24 cellular contexts compared by ENCODE assay signal in the genomic region with DNA sequence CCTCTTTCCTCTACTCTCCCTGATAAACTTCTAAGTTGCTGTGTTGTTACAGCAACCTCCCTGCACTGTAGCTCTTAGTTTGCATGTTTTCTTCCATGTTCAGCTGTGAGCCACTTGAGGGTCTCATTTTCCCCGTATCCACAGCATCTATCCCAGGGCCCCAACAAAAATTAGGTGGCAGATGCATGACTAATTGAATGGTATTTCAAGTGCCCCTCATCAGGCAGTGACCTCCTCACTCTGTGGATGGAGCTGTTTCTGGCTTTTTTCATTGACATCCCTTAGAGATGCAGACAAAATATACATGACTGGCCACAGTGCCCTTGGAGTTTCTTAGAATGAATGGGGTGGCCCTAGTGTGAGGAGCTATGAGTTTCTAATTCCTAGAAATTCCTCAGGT. TPM values are rescaled to one million over a fixed set of nuclear protein-coding genes. Genes with fewer than 3 reads are reported as not detected.
"Had no signal": no experiment of that assay in that cellular context is flagged by ENCODE, and none has a peak within 500 bp of the region (broad histone marks: within the 10 kb centered on the region; RNA-seq: fewer than 3 reads in every experiment).

No MANE protein-coding gene starts in this region.

- H3K4me1 ChIP-seq: body of pancreas, neural progenitor cell had no signal

- H3K36me3 Mint-ChIP-seq: activated CD8-positive, alpha-beta memory T cell treated with anti-CD3 and anti-CD28 coated beads, Interleukin-2, amount 10 ng/mL, durations not matched to agents 7 days and 5 days; naive thymus-derived CD4-positive, alpha-beta T cell; neural progenitor cell had no signal

- H3K27me3 ChIP-seq: body of pancreas, foreskin keratinocyte, neural progenitor cell had no signal

- H3K36me3 ChIP-seq: neural progenitor cell had no signal

- H3K27ac ChIP-seq: body of pancreas, foreskin keratinocyte, neural progenitor cell had no signal

- H3K9ac ChIP-seq: neural progenitor cell had no signal

- H3K9me3 ChIP-seq: body of pancreas, mucosa of descending colon had no signal

- H3K4me1 Mint-ChIP-seq: activated CD4-positive, alpha-beta memory T cell treated with anti-CD3 and anti-CD28 coated beads, Interleukin-2, amount 10 ng/mL, durations not matched to agents 7 days and 5 days; activated CD8-positive, alpha-beta memory T cell treated with anti-CD3 and anti-CD28 coated beads, Interleukin-2, amount 10 ng/mL, durations not matched to agents 7 days and 5 days; activated naive CD8-positive, alpha-beta T cell treated with anti-CD3 and anti-CD28 coated beads, Interleukin-2, amount 50 U/mL, for 24 hours; naive thymus-derived CD4-positive, alpha-beta T cell had no signal

- DNase-seq: activated CD4-positive, alpha-beta memory T cell treated with anti-CD3 and anti-CD28 coated beads, Interleukin-2, amount 10 ng/mL, durations not matched to agents 7 days and 5 days; activated CD4-positive, alpha-beta T cell treated with anti-CD3 and anti-CD28 coated beads for 4 hours; activated CD4-positive, CD25-positive, alpha-beta regulatory T cell; activated CD8-positive, alpha-beta memory T cell treated with anti-CD3 and anti-CD28 coated beads, Interleukin-2, amount 10 ng/mL, durations not matched to agents 7 days and 5 days; activated effector memory CD4-positive, alpha-beta T cell treated with anti-CD3 and anti-CD28 coated beads, Interleukin-2, amount 50 U/mL, for 16 hours; activated naive CD4-positive, alpha-beta T cell treated with anti-CD3 and anti-CD28 coated beads, Interleukin-2, amount 50 U/mL, for 16 hours; activated naive CD8-positive, alpha-beta T cell treated with anti-CD3 and anti-CD28 coated beads, Interleukin-2, amount 50 U/mL, for 24 hours; activated T-cell treated with anti-CD3 and anti-CD28 coated beads for 4 hours; anterior cingulate cortex; caudate nucleus; effector CD8-positive, alpha-beta T cell; hippocampal formation; naive thymus-derived CD4-positive, alpha-beta T cell; posterior cingulate gyrus; stimulated activated CD4-positive, alpha-beta T cell treated with anti-CD3 and anti-CD28 coated beads, Interleukin-4, amount 100 ng/mL, for 24 hours; stimulated activated naive CD4-positive, alpha-beta T cell treated with Interleukin-2 at 50 U/mL for 16 hours; T1000 had no signal

- H2AFZ ChIP-seq: neural progenitor cell had no signal

- H3K27ac Mint-ChIP-seq: activated CD4-positive, alpha-beta memory T cell treated with anti-CD3 and anti-CD28 coated beads, Interleukin-2, amount 10 ng/mL, durations not matched to agents 7 days and 5 days; activated CD8-positive, alpha-beta memory T cell treated with anti-CD3 and anti-CD28 coated beads, Interleukin-2, amount 10 ng/mL, durations not matched to agents 7 days and 5 days; activated naive CD8-positive, alpha-beta T cell treated with anti-CD3 and anti-CD28 coated beads, Interleukin-2, amount 50 U/mL, for 24 hours; naive thymus-derived CD4-positive, alpha-beta T cell; neural progenitor cell had no signal

- H3K4me3 ChIP-seq: body of pancreas, mucosa of descending colon, neural progenitor cell had no signal

- ATAC-seq: activated CD8-positive, alpha-beta memory T cell treated with anti-CD3 and anti-CD28 coated beads, Interleukin-2, amount 10 ng/mL, durations not matched to agents 7 days and 5 days; activated naive CD8-positive, alpha-beta T cell treated with anti-CD3 and anti-CD28 coated beads, Interleukin-2, amount 50 U/mL, for 24 hours; foreskin keratinocyte; naive thymus-derived CD4-positive, alpha-beta T cell had no signal

- H3K4me3 Mint-ChIP-seq: activated CD4-positive, alpha-beta memory T cell treated with anti-CD3 and anti-CD28 coated beads, Interleukin-2, amount 10 ng/mL, durations not matched to agents 7 days and 5 days; activated CD8-positive, alpha-beta memory T cell treated with anti-CD3 and anti-CD28 coated beads, Interleukin-2, amount 10 ng/mL, durations not matched to agents 7 days and 5 days; activated naive CD8-positive, alpha-beta T cell treated with anti-CD3 and anti-CD28 coated beads, Interleukin-2, amount 50 U/mL, for 24 hours; naive thymus-derived CD4-positive, alpha-beta T cell; neural progenitor cell had no signal

- H3K4me2 ChIP-seq: neural progenitor cell had no signal

- H3K9me3 Mint-ChIP-seq: activated CD4-positive, alpha-beta memory T cell treated with anti-CD3 and anti-CD28 coated beads, Interleukin-2, amount 10 ng/mL, durations not matched to agents 7 days and 5 days; activated naive CD8-positive, alpha-beta T cell treated with anti-CD3 and anti-CD28 coated beads, Interleukin-2, amount 50 U/mL, for 24 hours; neural progenitor cell had no signal

RNA-seq across cellular contexts. Expression of a gene that starts 3.4 kb away (rescaled TPM):
- total RNA-seq: activated CD4-positive, alpha-beta memory T cell treated with anti-CD3 and anti-CD28 coated beads, Interleukin-2, amount 10 ng/mL, durations not matched to agents 7 days and 5 days; activated CD8-positive, alpha-beta memory T cell treated with anti-CD3 and anti-CD28 coated beads, Interleukin-2, amount 10 ng/mL, durations not matched to agents 7 days and 5 days; dermis blood vessel endothelial cell; foreskin keratinocyte; naive thymus-derived CD4-positive, alpha-beta T cell; renal cortical epithelial cell; T-helper 1 cell treated with Interleukin-12 subunit alpha and Interleukin-12 subunit beta and Interleukin-4 antibody, amounts not matched to agents 30 ng/mL and 1 ng/mL, for 36 hours had no signal
- polyA plus RNA-seq: foreskin keratinocyte; naive thymus-derived CD4-positive, alpha-beta T cell had no signal
